Comparison of ENCODE assay signal across 2 cellular contexts in genomic region chr11:133078012-133078411, GRCh38.
TF ChIP-seq lines count a peak whose summit lies in the region.

No MANE protein-coding gene starts in this region.

TF ChIP-seq in SK-N-SH, 30 proteins besides CTCF, POLR2A, EP300 and RAD21 (continued from another document):
- TF ChIP-seq IRF3 (IDR thresholded peaks at IDR 0.05; ENCODE audit: low read depth, low read length), result no peak
- no peak for TF ChIP-seq MXI1 (IDR thresholded peaks at IDR 0.05; ENCODE audit: low read depth, low read length)
- no peak for TF ChIP-seq RXRA (IDR thresholded peaks at IDR 0.05; ENCODE audit: borderline replicate concordance, low read depth)
- TF ChIP-seq CHD2 (IDR thresholded peaks at IDR 0.05; ENCODE audit: low read length, partially characterized antibody), result no peak
- TF ChIP-seq SIN3A (IDR thresholded peaks at IDR 0.05; ENCODE audit: borderline replicate concordance, low read depth, low read length), result no peak
- no peak for TF ChIP-seq FOXJ3 (CRISPR knock-in tag; IDR thresholded peaks at IDR 0.05)

TF ChIP-seq in SK-N-SH treated with all-trans-retinoic acid at 6 μM for 48 hours, 23 proteins besides CTCF, POLR2A, EP300 and RAD21 (continued from another document):
- TF ChIP-seq POU6F1 (CRISPR knock-in tag; IDR thresholded peaks at IDR 0.05; ENCODE audit: borderline replicate concordance, low read depth), result no peak
- TF ChIP-seq ISL1 (CRISPR knock-in tag; IDR thresholded peaks at IDR 0.05), result no peak
- no peak for TF ChIP-seq TOX (CRISPR knock-in tag; IDR thresholded peaks at IDR 0.05; ENCODE audit: borderline replicate concordance)
- TF ChIP-seq ZNF565 (CRISPR knock-in tag; conservative IDR thresholded peaks at IDR 0.05; ENCODE audit: low read depth), result no peak
- TF ChIP-seq RARB (CRISPR knock-in tag; IDR thresholded peaks at IDR 0.05), result no peak
- TF ChIP-seq, protein P1, sequence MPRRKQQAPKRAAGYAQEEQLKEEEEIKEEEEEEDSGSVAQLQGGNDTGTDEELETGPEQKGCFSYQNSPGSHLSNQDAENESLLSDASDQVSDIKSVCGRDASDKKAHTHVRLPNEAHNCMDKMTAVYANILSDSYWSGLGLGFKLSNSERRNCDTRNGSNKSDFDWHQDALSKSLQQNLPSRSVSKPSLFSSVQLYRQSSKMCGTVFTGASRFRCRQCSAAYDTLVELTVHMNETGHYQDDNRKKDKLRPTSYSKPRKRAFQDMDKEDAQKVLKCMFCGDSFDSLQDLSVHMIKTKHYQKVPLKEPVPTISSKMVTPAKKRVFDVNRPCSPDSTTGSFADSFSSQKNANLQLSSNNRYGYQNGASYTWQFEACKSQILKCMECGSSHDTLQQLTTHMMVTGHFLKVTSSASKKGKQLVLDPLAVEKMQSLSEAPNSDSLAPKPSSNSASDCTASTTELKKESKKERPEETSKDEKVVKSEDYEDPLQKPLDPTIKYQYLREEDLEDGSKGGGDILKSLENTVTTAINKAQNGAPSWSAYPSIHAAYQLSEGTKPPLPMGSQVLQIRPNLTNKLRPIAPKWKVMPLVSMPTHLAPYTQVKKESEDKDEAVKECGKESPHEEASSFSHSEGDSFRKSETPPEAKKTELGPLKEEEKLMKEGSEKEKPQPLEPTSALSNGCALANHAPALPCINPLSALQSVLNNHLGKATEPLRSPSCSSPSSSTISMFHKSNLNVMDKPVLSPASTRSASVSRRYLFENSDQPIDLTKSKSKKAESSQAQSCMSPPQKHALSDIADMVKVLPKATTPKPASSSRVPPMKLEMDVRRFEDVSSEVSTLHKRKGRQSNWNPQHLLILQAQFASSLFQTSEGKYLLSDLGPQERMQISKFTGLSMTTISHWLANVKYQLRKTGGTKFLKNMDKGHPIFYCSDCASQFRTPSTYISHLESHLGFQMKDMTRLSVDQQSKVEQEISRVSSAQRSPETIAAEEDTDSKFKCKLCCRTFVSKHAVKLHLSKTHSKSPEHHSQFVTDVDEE (CRISPR knock-in tag; IDR thresholded peaks at IDR 0.05), result no peak
- no peak for TF ChIP-seq BACH2 (CRISPR knock-in tag; IDR thresholded peaks at IDR 0.05; ENCODE audit: borderline replicate concordance)
- TF ChIP-seq TCF4 (CRISPR knock-in tag; IDR thresholded peaks at IDR 0.05; ENCODE audit: borderline replicate concordance), result no peak
- TF ChIP-seq ZNF8 (CRISPR knock-in tag; IDR thresholded peaks at IDR 0.05), result no peak
- TF ChIP-seq PPARA (CRISPR knock-in tag; IDR thresholded peaks at IDR 0.05; ENCODE audit: borderline replicate concordance), result no peak
